ENCODE assay signal across 7 cellular contexts in genomic region chr5:107389130-107389553, GRCh38.
DNase-seq lines count a peak whose midpoint lies in the region; ATAC-seq and TF ChIP-seq lines count a peak whose summit lies in the region.

No MANE protein-coding gene starts in this region.

- H3K27me3 ChIP-seq in spleen (replicated peaks in 1 of 7), result no peaks in the 10 kb centered on the region

- peak overlapping the region in 7 of 8 donors; percentile 16 to 76 (median 69) for H3K27ac ChIP-seq in spleen

- ATAC-seq in GM21367 (IDR thresholded peaks at IDR 0.05; ENCODE audit: unreplicated experiment), result peak; percentile 88
- ATAC-seq in HG03565 (IDR thresholded peaks at IDR 0.05; ENCODE audit: unreplicated experiment), result peak; percentile 80

- intact Hi-C loops in spleen (cut with DNase I; ENCODE audit: low total_unique reads), result no loop called here

- CTCF ChIA-PET in GM10248 (lab: Yijun Ruan, JAX), result interaction anchor here (0.8 to 2.2 kb wide), 6 partner anchors 11 to 183 kb away, joined by 3 to 6 read pairs (median 4); no protein-coding TSS in a partner anchor

- H3K4me3 ChIP-seq in fibroblast of mammary gland (ENCODE audit: control insufficient read depth, low read depth, low read length) (no peak overlapping the region), spleen (peak overlapping the region in 1 of 8 donors; percentile 24)

- no peaks in the 10 kb centered on the region for H3K36me3 ChIP-seq in spleen

- TF ChIP-seq POLR2A in spleen (IDR thresholded peaks at IDR 0.05), result no peak

- TF ChIP-seq CTCF in GM10248 (IDR thresholded peaks at IDR 0.05; ENCODE audit: control extremely low read depth, extremely low read depth, low read depth, missing control alignments) (peak; percentile 14), fibroblast of mammary gland (conservative IDR thresholded peaks at IDR 0.05; ENCODE audit: control insufficient read depth, insufficient read depth, low read depth, low read length) (no peak), spleen (IDR thresholded peaks at IDR 0.05 in 8 of 11, conservative IDR thresholded peaks at IDR 0.05 in 3 of 11) (no peak)

- H3K4me1 ChIP-seq in spleen, result peaks cover 21 to 40% (median 29%) of the 10 kb centered on the region in 6 donors

- WGBS in spleen, 5 donors, result 0% methylated on average over 2 of the region's 2 CpGs

- peak; percentile 27 for DNase-seq in GM10248 (ENCODE audit: extremely low spot score)
- DNase-seq in SHP77 treated with DMSO at 0.1 percent for 48 hours (lab: John Stamatoyannopoulos, UW), result peak; percentile 87
- peak; percentile 58 for DNase-seq in fibroblast of mammary gland (ENCODE audit: low read depth)
- no peak for DNase-seq in spleen
- no peak for DNase-seq in activated gamma-delta T cell treated with Interleukin-2 at 50 U/mL for 16 hours

- no peaks in the 10 kb centered on the region for H3K9me3 ChIP-seq in spleen

- POLR2A ChIA-PET in GM10248 (lab: Yijun Ruan, JAX), result no interaction called here

Comparison
In these comparisons a context has a peak if more than half of its experiments do, and no peak if none do; other contexts are left out.
1. DNase-seq: peak in GM10248 (single experiment), SHP77 treated with DMSO at 0.1 percent for 48 hours (single experiment) and fibroblast of mammary gland (single experiment); none in spleen (single experiment) and activated gamma-delta T cell treated with Interleukin-2 at 50 U/mL for 16 hours (single experiment).